ENCODE assay signal across 7 cellular contexts in the genomic region with DNA sequence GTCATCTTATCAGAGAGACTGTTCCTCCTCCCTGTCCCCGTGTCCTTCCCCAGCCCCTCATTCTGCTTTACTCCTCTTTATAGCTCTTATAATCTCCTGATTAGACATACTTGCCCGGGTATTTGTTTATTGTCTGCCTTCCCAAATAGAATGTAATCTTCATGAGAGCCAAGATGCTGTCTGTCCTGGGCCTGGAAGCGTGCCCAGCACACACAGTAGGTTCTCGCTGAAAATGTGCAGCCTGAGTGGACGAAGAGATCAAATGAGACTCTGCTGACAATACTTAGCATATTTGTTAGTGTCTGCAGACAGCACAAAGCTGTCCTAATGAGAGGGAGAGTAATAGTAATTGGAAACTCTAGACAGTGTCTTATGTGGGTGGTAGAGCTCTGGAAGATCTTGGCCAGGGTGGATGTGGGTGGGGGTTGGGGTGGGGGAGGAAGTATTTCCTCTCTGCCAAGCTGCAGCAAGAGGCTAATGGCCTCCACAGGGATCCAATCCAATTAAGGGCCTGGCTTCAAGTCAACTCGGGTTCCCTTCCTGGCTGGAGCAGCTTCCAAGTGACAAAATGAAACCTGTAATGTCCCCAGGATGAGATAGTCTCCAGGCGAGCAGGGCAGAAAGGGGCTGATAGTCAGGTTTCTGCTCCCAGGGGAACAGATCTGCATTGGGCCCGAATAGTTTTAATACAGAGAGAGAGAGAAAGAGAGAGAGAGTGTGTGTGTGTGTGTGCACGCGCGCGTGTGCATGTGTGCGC. TPM values are rescaled to one million over a fixed set of nuclear protein-coding genes. Genes with fewer than 3 reads are reported as not detected.
A peak's percentile ranks its signal among the peaks of the same experiment; 100 is the strongest.
DNase-seq lines count a peak whose midpoint lies in the region; ATAC-seq, FAIRE-seq and TF ChIP-seq lines count a peak whose summit lies in the region.

No MANE protein-coding gene starts in this region.

- peak overlapping the region; percentile 60 for H3K27ac Mint-ChIP-seq in astrocyte (ENCODE audit: unreplicated experiment)

- H3K4me1 ChIP-seq in astrocyte (ENCODE audit: insufficient read depth, low read length), result peaks cover 14% of the 10 kb centered on the region
- H3K4me1 ChIP-seq in liver (ENCODE audit: control insufficient read depth in 4 of 4, insufficient read depth in 4 of 4, low read length in 3 of 4), result peaks cover 2 to 20% (median 11%) of the 10 kb centered on the region in 4 donors
- peaks cover 11 to 38% (median 32%) of the 10 kb centered on the region in 4 donors for H3K4me1 ChIP-seq in upper lobe of left lung

- H3K4me1 Mint-ChIP-seq in astrocyte (ENCODE audit: low read depth, unreplicated experiment), result peaks cover 10% of the 10 kb centered on the region

- H3K27me3 ChIP-seq in astrocyte (ENCODE audit: insufficient read depth, low read length), result no peaks in the 10 kb centered on the region
- H3K27me3 ChIP-seq in liver (ENCODE audit: control insufficient read depth in 4 of 4, insufficient read depth in 4 of 4, low read length in 3 of 4), result no peaks in the 10 kb centered on the region
- no peaks in the 10 kb centered on the region for H3K27me3 ChIP-seq in upper lobe of left lung

- TF ChIP-seq CTCF in astrocyte (IDR thresholded peaks at IDR 0.05; ENCODE audit: insufficient read depth, low read depth, low read length) (no peak), liver (IDR thresholded peaks at IDR 0.05; ENCODE audit: low read depth, low read length, missing input control) (no peak), upper lobe of left lung (IDR thresholded peaks at IDR 0.05) (no peak)

- no peaks in the 10 kb centered on the region for H3K79me2 ChIP-seq in astrocyte (ENCODE audit: insufficient read depth, low read length)

- H3K9ac ChIP-seq in astrocyte (ENCODE audit: low read length) (peak overlapping the region; percentile 33), liver (ENCODE audit: low read depth in 1 of 2, low read length in 2 of 2) (no peak overlapping the region)

- no peaks in the 10 kb centered on the region for H4K20me1 ChIP-seq in astrocyte (ENCODE audit: insufficient read depth, low read length)

- no peaks in the 10 kb centered on the region for H3K9me3 Mint-ChIP-seq in astrocyte (ENCODE audit: unreplicated experiment)

- TF ChIP-seq POLR2A in upper lobe of left lung (IDR thresholded peaks at IDR 0.05), result no peak

- H3K4me3 ChIP-seq in astrocyte (ENCODE audit: insufficient read depth, low read depth, low read length) (no peak overlapping the region), liver (ENCODE audit: low read depth in 1 of 3, low read length in 3 of 3) (peak overlapping the region; percentile 4 to 44 (median 28)), upper lobe of left lung (peak overlapping the region in 2 of 4 donors; percentile 13 to 15)

- peak; percentile 64 to 74 for ATAC-seq in upper lobe of left lung (ENCODE audit: low FRiP score in 2 of 2)
- ATAC-seq in GM18873 (IDR thresholded peaks at IDR 0.05; ENCODE audit: low FRiP score, unreplicated experiment), result no peak

- DNase-seq in NCI-H1092 treated with DMSO at 0.1 percent for 48 hours (lab: John Stamatoyannopoulos, UW) (peak; percentile 86), astrocyte (ENCODE audit: low read depth) (peak; percentile 58), upper lobe of left lung (no peak), activated gamma-delta T cell (lab: John Stamatoyannopoulos, UW) (no peak)
- DNase-seq in stimulated activated naive CD4-positive, alpha-beta T cell treated with Interleukin-2 at 50 U/mL for 16 hours (lab: John Stamatoyannopoulos, UW), result no peak

- peak overlapping the region; percentile 22 for H3K4me3 Mint-ChIP-seq in astrocyte (ENCODE audit: unreplicated experiment)

- no peaks in the 10 kb centered on the region for H3K36me3 ChIP-seq in astrocyte (ENCODE audit: insufficient read depth, low read length)
- H3K36me3 ChIP-seq in liver (ENCODE audit: control insufficient read depth in 4 of 4, insufficient read depth in 3 of 4, low read depth in 1 of 4, low read length in 3 of 4), result no peaks in the 10 kb centered on the region
- H3K36me3 ChIP-seq in upper lobe of left lung, result no peaks in the 10 kb centered on the region

- no peak for TF ChIP-seq EP300 in upper lobe of left lung (IDR thresholded peaks at IDR 0.05)

- H3K27ac ChIP-seq in astrocyte (ENCODE audit: low read depth, low read length) (no peak overlapping the region), liver (ENCODE audit: low read depth in 1 of 2, low read length in 2 of 2) (peak overlapping the region; percentile 71 to 85), upper lobe of left lung (peak overlapping the region; percentile 39 to 74 (median 72))

- H3K27me3 Mint-ChIP-seq in astrocyte (ENCODE audit: low read depth, unreplicated experiment), result no peaks in the 10 kb centered on the region

- no peak for FAIRE-seq in astrocyte (lab: Jason Lieb, UNC)

- H3K4me2 ChIP-seq in astrocyte (ENCODE audit: low read length), result peak overlapping the region; percentile 70

- H2AFZ ChIP-seq in astrocyte (ENCODE audit: low read depth, low read length), result peak overlapping the region; percentile 74

- H3K9me3 ChIP-seq in astrocyte (ENCODE audit: insufficient read depth, low read depth, low read length) (no peaks in the 10 kb centered on the region), liver (ENCODE audit: control insufficient read depth in 4 of 4, low read length in 3 of 4) (no peaks in the 10 kb centered on the region), upper lobe of left lung (no peaks in the 10 kb centered on the region)

- no peaks in the 10 kb centered on the region for H3K36me3 Mint-ChIP-seq in astrocyte (ENCODE audit: low read depth, unreplicated experiment)

- WGBS in liver, result 48% methylated on average over 13 of the region's 13 CpGs
- WGBS in upper lobe of left lung, 2 donors, result 36 to 49% methylated on average over 13 of the region's 13 CpGs

- TF ChIP-seq RAD21 in liver (IDR thresholded peaks at IDR 0.05), result peak in 1 of 2 donors; percentile 10

TF ChIP-seq in liver, 16 proteins besides CTCF, POLR2A, EP300 and RAD21 (continues in another document):
- TF ChIP-seq RXRA (IDR thresholded peaks at IDR 0.05), result peak in 1 of 2 donors; percentile 46
- TF ChIP-seq GABPA (IDR thresholded peaks at IDR 0.05 in 1 of 2, conservative IDR thresholded peaks at IDR 0.05 in 1 of 2), result no peak
- TF ChIP-seq NR2F2 (IDR thresholded peaks at IDR 0.05), result peak; percentile 60
- TF ChIP-seq SP1 (IDR thresholded peaks at IDR 0.05), result peak; percentile 24
- TF ChIP-seq HNF4A (conservative IDR thresholded peaks at IDR 0.05), result no peak
- TF ChIP-seq JUND (IDR thresholded peaks at IDR 0.05), result no peak
- TF ChIP-seq EGR1 (IDR thresholded peaks at IDR 0.05; ENCODE audit: low read depth in 2 of 2), result no peak
- TF ChIP-seq TAF1 (conservative IDR thresholded peaks at IDR 0.05), result no peak
- TF ChIP-seq, protein P1, sequence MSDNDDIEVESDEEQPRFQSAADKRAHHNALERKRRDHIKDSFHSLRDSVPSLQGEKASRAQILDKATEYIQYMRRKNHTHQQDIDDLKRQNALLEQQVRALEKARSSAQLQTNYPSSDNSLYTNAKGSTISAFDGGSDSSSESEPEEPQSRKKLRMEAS (IDR thresholded peaks at IDR 0.05), result peak; percentile 41
- peak; percentile 75 for TF ChIP-seq YY1 (IDR thresholded peaks at IDR 0.05)
- TF ChIP-seq, protein P2, sequence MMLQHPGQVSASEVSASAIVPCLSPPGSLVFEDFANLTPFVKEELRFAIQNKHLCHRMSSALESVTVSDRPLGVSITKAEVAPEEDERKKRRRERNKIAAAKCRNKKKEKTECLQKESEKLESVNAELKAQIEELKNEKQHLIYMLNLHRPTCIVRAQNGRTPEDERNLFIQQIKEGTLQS (IDR thresholded peaks at IDR 0.05), result no peak
- TF ChIP-seq, protein P3, sequence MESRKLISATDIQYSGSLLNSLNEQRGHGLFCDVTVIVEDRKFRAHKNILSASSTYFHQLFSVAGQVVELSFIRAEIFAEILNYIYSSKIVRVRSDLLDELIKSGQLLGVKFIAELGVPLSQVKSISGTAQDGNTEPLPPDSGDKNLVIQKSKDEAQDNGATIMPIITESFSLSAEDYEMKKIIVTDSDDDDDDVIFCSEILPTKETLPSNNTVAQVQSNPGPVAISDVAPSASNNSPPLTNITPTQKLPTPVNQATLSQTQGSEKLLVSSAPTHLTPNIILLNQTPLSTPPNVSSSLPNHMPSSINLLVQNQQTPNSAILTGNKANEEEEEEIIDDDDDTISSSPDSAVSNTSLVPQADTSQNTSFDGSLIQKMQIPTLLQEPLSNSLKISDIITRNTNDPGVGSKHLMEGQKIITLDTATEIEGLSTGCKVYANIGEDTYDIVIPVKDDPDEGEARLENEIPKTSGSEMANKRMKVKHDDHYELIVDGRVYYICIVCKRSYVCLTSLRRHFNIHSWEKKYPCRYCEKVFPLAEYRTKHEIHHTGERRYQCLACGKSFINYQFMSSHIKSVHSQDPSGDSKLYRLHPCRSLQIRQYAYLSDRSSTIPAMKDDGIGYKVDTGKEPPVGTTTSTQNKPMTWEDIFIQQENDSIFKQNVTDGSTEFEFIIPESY (IDR thresholded peaks at IDR 0.05), result no peak
- TF ChIP-seq, protein P4, sequence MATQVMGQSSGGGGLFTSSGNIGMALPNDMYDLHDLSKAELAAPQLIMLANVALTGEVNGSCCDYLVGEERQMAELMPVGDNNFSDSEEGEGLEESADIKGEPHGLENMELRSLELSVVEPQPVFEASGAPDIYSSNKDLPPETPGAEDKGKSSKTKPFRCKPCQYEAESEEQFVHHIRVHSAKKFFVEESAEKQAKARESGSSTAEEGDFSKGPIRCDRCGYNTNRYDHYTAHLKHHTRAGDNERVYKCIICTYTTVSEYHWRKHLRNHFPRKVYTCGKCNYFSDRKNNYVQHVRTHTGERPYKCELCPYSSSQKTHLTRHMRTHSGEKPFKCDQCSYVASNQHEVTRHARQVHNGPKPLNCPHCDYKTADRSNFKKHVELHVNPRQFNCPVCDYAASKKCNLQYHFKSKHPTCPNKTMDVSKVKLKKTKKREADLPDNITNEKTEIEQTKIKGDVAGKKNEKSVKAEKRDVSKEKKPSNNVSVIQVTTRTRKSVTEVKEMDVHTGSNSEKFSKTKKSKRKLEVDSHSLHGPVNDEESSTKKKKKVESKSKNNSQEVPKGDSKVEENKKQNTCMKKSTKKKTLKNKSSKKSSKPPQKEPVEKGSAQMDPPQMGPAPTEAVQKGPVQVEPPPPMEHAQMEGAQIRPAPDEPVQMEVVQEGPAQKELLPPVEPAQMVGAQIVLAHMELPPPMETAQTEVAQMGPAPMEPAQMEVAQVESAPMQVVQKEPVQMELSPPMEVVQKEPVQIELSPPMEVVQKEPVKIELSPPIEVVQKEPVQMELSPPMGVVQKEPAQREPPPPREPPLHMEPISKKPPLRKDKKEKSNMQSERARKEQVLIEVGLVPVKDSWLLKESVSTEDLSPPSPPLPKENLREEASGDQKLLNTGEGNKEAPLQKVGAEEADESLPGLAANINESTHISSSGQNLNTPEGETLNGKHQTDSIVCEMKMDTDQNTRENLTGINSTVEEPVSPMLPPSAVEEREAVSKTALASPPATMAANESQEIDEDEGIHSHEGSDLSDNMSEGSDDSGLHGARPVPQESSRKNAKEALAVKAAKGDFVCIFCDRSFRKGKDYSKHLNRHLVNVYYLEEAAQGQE (IDR thresholded peaks at IDR 0.05), result no peak
- no peak for TF ChIP-seq HNF4G (IDR thresholded peaks at IDR 0.05)
- TF ChIP-seq FOXA2 (IDR thresholded peaks at IDR 0.05), result no peak

RNA-seq across cellular contexts. Expression of a gene that starts 9.4 kb away (rescaled TPM):
- 353 and 375 TPM in 2 replicates for total RNA-seq in astrocyte
- total RNA-seq in liver, result 10 to 100 TPM; 36.1 to 40.7 TPM
- 10 to 100 TPM; 15.0 to 20.6 TPM for polyA plus RNA-seq in liver
- 100 to 1,000 TPM in 4 of 6 donors, 10 to 100 TPM in 2; 44.0 to 234 (median 147) TPM for total RNA-seq in upper lobe of left lung

Comparison
In these comparisons a context has a peak if more than half of its experiments do, and no peak if none do; other contexts are left out.
1. DNase-seq: peak in NCI-H1092 treated with DMSO at 0.1 percent for 48 hours (single experiment) and astrocyte (single experiment); none in upper lobe of left lung (0 of 2), stimulated activated naive CD4-positive, alpha-beta T cell treated with Interleukin-2 at 50 U/mL for 16 hours (single experiment) and activated gamma-delta T cell (single experiment).